Comparison of ENCODE assay signal across 8 cellular contexts in the genomic region with DNA sequence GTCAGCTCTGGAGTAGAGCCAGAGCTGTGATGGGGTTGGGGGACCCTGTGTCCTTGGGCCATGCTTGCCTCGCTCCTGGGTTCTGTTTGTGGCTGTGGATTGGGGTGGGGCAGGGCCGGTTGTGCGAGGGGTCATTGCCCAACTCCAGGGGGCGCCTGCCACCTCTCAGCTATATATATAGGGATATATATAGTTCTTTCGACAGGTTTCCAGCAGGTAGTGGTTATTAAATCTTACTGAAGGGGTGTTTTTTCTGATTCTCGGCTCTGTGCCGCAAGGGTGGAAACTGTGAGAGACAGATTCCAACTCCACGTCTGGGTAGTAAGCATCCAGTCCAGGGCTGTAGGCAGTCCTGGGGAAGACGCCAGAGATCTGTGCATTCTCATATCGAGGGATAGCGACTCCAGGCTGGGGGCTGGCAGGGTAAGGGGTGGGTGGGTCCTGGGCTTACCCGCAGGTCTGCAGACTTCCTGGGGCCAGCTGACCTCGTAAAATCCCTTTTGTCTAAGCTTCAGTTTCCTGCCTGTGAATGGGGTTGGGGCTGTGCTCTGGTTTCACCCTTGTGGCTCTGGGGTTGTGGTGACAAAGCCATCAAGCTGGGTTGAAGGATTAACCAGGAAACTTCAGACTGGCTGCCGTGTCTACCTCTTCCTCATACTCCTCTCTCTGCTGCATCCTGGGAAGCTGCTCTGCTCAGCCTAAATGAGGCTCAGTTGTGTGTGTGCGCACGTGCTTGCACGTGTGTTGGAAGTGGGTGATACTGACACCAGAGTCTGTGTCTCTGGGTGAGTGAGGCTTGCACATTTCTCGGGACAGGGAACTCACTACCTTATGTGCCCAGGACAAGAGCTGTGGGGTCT. TPM values are rescaled to one million over a fixed set of nuclear protein-coding genes. Genes with fewer than 3 reads are reported as not detected.
DNase-seq lines count a peak whose midpoint lies in the region; ATAC-seq, FAIRE-seq and TF ChIP-seq lines count a peak whose summit lies in the region.
"Not testable (repeated sequence)": the region's sequence is repeated elsewhere in the genome, so short reads cannot be mapped to it uniquely, and the experiment has no call there.

No MANE protein-coding gene starts in this region.

- H2BK120ac ChIP-seq in mesendoderm (ENCODE audit: low read depth, low read length), result not testable (repeated sequence)

- FAIRE-seq in endothelial cell of umbilical vein (lab: Jason Lieb, UNC), result peak; percentile 63

- peaks cover 47% of the 10 kb centered on the region for H3K4me1 ChIP-seq in BLaER1
- not testable (repeated sequence) for H3K4me1 ChIP-seq in endothelial cell of umbilical vein (ENCODE audit: control insufficient read depth, extremely low read depth, insufficient read depth, low read length); mesendoderm (ENCODE audit: control insufficient read depth, low read depth, low read length)
- peaks cover 5 to 55% (median 30%) of the 10 kb centered on the region in 6 donors for H3K4me1 ChIP-seq in spleen

- not testable (repeated sequence) for H3K9ac ChIP-seq in BLaER1; endothelial cell of umbilical vein (replicated peaks; ENCODE audit: extremely low read depth, insufficient read depth, low read length)
- peak overlapping the region; percentile 4 for H3K9ac ChIP-seq in mesendoderm (ENCODE audit: low read length)

- DNase-seq in MV-4-11 (lab: John Stamatoyannopoulos, UW), result peak; percentile 91
- DNase-seq in activated T-helper 1 cell treated with anti-CD3 and anti-CD28 coated beads, Interleukin-12 subunit alpha, Interleukin-12 subunit beta, Interleukin-2, Interleukin-4 antibody, amounts not matched to agents 30 ng/mL and 10 ng/mL and 1 ng/mL, durations not matched to agents 14 hours and 24 hours and 36 hours (ENCODE audit: low spot score); endothelial cell of umbilical vein (ENCODE audit: low read depth, low spot score): not testable (repeated sequence)
- DNase-seq in mesendoderm, result peak; percentile 57
- DNase-seq in spleen, result peak; percentile 68

- not testable (repeated sequence) for H4K5ac ChIP-seq in mesendoderm (ENCODE audit: low read length)

- dilution Hi-C loops in endothelial cell of umbilical vein (cut with MboI; ENCODE audit: extremely low pct_ligation_motif_present, low sequenced_read_pairs), result not testable (repeated sequence)

- peak overlapping the region; percentile 76 for H3K56ac ChIP-seq in mesendoderm (ENCODE audit: low read length)

- not testable (repeated sequence) for H2BK5ac ChIP-seq in mesendoderm (ENCODE audit: low read length)

- H2AK5ac ChIP-seq in mesendoderm (ENCODE audit: low read length), result not testable (repeated sequence)

- H3K27ac Mint-ChIP-seq in activated T-helper 1 cell treated with anti-CD3 and anti-CD28 coated beads, Interleukin-12 subunit alpha, Interleukin-12 subunit beta, Interleukin-2, Interleukin-4 antibody, amounts not matched to agents 30 ng/mL and 10 ng/mL and 1 ng/mL, durations not matched to agents 14 hours and 24 hours and 36 hours, result peak overlapping the region; percentile 77

- not testable (repeated sequence) for H3K9me3 ChIP-seq in BLaER1; endothelial cell of umbilical vein (replicated peaks; ENCODE audit: control insufficient read depth, insufficient read depth, low read length); spleen

- peak overlapping the region; percentile 58 for H3K4me3 Mint-ChIP-seq in activated T-helper 1 cell treated with anti-CD3 and anti-CD28 coated beads, Interleukin-12 subunit alpha, Interleukin-12 subunit beta, Interleukin-2, Interleukin-4 antibody, amounts not matched to agents 30 ng/mL and 10 ng/mL and 1 ng/mL, durations not matched to agents 14 hours and 24 hours and 36 hours

- CTCF ChIA-PET in endothelial cell of umbilical vein (lab: Charles Lee), result not testable (repeated sequence)

- not testable (repeated sequence) for H2BK15ac ChIP-seq in mesendoderm (replicated peaks; ENCODE audit: low read depth)

- not testable (repeated sequence) for H4K8ac ChIP-seq in mesendoderm (ENCODE audit: low read depth, low read length)

- not testable (repeated sequence) for H3K27ac ChIP-seq in BLaER1; endothelial cell of umbilical vein (ENCODE audit: insufficient read depth, low read depth, low read length)
- H3K27ac ChIP-seq in mesendoderm (ENCODE audit: low read depth, low read length) (peak overlapping the region; percentile 44), spleen (peak overlapping the region in 3 of 8 donors; percentile 42 to 77 (median 74))

- ATAC-seq in GM18511 (IDR thresholded peaks at IDR 0.05; ENCODE audit: unreplicated experiment) (peak; percentile 47), SK-N-SH treated with all-trans-retinoic acid at 6 μM for 48 hours (peak; percentile 50)

- not testable (repeated sequence) for H3K27me3 Mint-ChIP-seq in activated T-helper 1 cell treated with anti-CD3 and anti-CD28 coated beads, Interleukin-12 subunit alpha, Interleukin-12 subunit beta, Interleukin-2, Interleukin-4 antibody, amounts not matched to agents 30 ng/mL and 10 ng/mL and 1 ng/mL, durations not matched to agents 14 hours and 24 hours and 36 hours (ENCODE audit: insufficient read depth)

- peak overlapping the region; percentile 34 for H2AFZ ChIP-seq in endothelial cell of umbilical vein (ENCODE audit: low read depth, low read length)

- not testable (repeated sequence) for TF ChIP-seq POLR2A in endothelial cell of umbilical vein (IDR thresholded peaks at IDR 0.05; ENCODE audit: low read depth, low read length); spleen (IDR thresholded peaks at IDR 0.05)

- H3K36me3 Mint-ChIP-seq in activated T-helper 1 cell treated with anti-CD3 and anti-CD28 coated beads, Interleukin-12 subunit alpha, Interleukin-12 subunit beta, Interleukin-2, Interleukin-4 antibody, amounts not matched to agents 30 ng/mL and 10 ng/mL and 1 ng/mL, durations not matched to agents 14 hours and 24 hours and 36 hours (ENCODE audit: low read depth), result not testable (repeated sequence)

- H3K79me2 ChIP-seq in endothelial cell of umbilical vein (ENCODE audit: control insufficient read depth, insufficient read depth, low read length); mesendoderm (ENCODE audit: control insufficient read depth, insufficient read depth, low read length): not testable (repeated sequence)

- H4K20me1 ChIP-seq in BLaER1; endothelial cell of umbilical vein (replicated peaks; ENCODE audit: control insufficient read depth, extremely low read depth, insufficient read depth, low read length): not testable (repeated sequence)

- not testable (repeated sequence) for BruUV-seq in endothelial cell of umbilical vein (replicated peaks; lab: Mats Ljungman, UMichigan)

- H3K18ac ChIP-seq in mesendoderm (ENCODE audit: low read length), result not testable (repeated sequence)

- WGBS in mesendoderm (ENCODE audit: extremely low coverage, insufficient coverage, low lambda C conversion rate), result no CpG with 5 or more reads among the region's 18 CpGs
- WGBS in spleen, 5 donors, result 14 to 18% (median 15%) methylated on average over 13 to 18 of the region's 18 CpGs

- H3K27me3 ChIP-seq in BLaER1; endothelial cell of umbilical vein (ENCODE audit: control insufficient read depth in 2 of 2, insufficient read depth in 2 of 2, low read length in 2 of 2); mesendoderm (ENCODE audit: insufficient read depth, low read length, poor library complexity); spleen (replicated peaks in 1 of 7): not testable (repeated sequence)

- H3K36me3 ChIP-seq in BLaER1; endothelial cell of umbilical vein (ENCODE audit: control insufficient read depth in 2 of 2, extremely low read depth in 1 of 2, insufficient read depth in 2 of 2, low read length in 2 of 2); mesendoderm (ENCODE audit: control insufficient read depth, insufficient read depth, low read length); spleen: not testable (repeated sequence)

- not testable (repeated sequence) for H3K9me3 Mint-ChIP-seq in activated T-helper 1 cell treated with anti-CD3 and anti-CD28 coated beads, Interleukin-12 subunit alpha, Interleukin-12 subunit beta, Interleukin-2, Interleukin-4 antibody, amounts not matched to agents 30 ng/mL and 10 ng/mL and 1 ng/mL, durations not matched to agents 14 hours and 24 hours and 36 hours

- H3K9me1 ChIP-seq in endothelial cell of umbilical vein (replicated peaks; ENCODE audit: control insufficient read depth, extremely low read depth, insufficient read depth, low read length), result not testable (repeated sequence)

- peak overlapping the region; percentile 60 for H3K4me2 ChIP-seq in BLaER1
- H3K4me2 ChIP-seq in endothelial cell of umbilical vein (ENCODE audit: insufficient read depth, low read length); mesendoderm (ENCODE audit: low read length): not testable (repeated sequence)

- peaks cover 45% of the 10 kb centered on the region for H3K4me1 Mint-ChIP-seq in activated T-helper 1 cell treated with anti-CD3 and anti-CD28 coated beads, Interleukin-12 subunit alpha, Interleukin-12 subunit beta, Interleukin-2, Interleukin-4 antibody, amounts not matched to agents 30 ng/mL and 10 ng/mL and 1 ng/mL, durations not matched to agents 14 hours and 24 hours and 36 hours (ENCODE audit: low read depth)

- H3K23ac ChIP-seq in mesendoderm (ENCODE audit: low read length), result not testable (repeated sequence)

- peak in 1 of 2 donors; percentile 16 for TF ChIP-seq CTCF in endothelial cell of umbilical vein (IDR thresholded peaks at IDR 0.05; ENCODE audit: extremely low read depth in 1 of 2, insufficient read depth in 1 of 2, low read depth in 1 of 2, low read length in 2 of 2)
- TF ChIP-seq CTCF in spleen (IDR thresholded peaks at IDR 0.05 in 8 of 11, conservative IDR thresholded peaks at IDR 0.05 in 3 of 11), result not testable (repeated sequence)

- H3K4ac ChIP-seq in mesendoderm (ENCODE audit: low read depth, low read length), result not testable (repeated sequence)

- intact Hi-C loops in activated T-helper 1 cell treated with anti-CD3 and anti-CD28 coated beads, Interleukin-12 subunit alpha, Interleukin-12 subunit beta, Interleukin-2, Interleukin-4 antibody, amounts not matched to agents 30 ng/mL and 10 ng/mL and 1 ng/mL, durations not matched to agents 14 hours and 24 hours and 36 hours (cut with micrococcal nuclease); endothelial cell of umbilical vein (cut with micrococcal nuclease); spleen (cut with DNase I; ENCODE audit: low total_unique reads): not testable (repeated sequence)

- POLR2A ChIA-PET in endothelial cell of umbilical vein (lab: Charles Lee), result not testable (repeated sequence)

- not testable (repeated sequence) for H3K79me1 ChIP-seq in mesendoderm (ENCODE audit: low read length)

- not testable (repeated sequence) for H3K4me3 ChIP-seq in BLaER1; endothelial cell of umbilical vein (replicated peaks in 1 of 3; ENCODE audit: insufficient read depth in 1 of 3, low read depth in 1 of 3, low read length in 3 of 3); mesendoderm (ENCODE audit: low read length)
- H3K4me3 ChIP-seq in spleen, result peak overlapping the region in 1 of 8 donors; percentile 39

RNA-seq across cellular contexts. Expression of gene GGT1, which starts 1.0 kb away (rescaled TPM):
- total RNA-seq in activated T-helper 1 cell treated with anti-CD3 and anti-CD28 coated beads, Interleukin-12 subunit alpha, Interleukin-12 subunit beta, Interleukin-2, Interleukin-4 antibody, amounts not matched to agents 30 ng/mL and 10 ng/mL and 1 ng/mL, durations not matched to agents 14 hours and 24 hours and 36 hours, result 52.6 and 61.0 TPM in 2 replicates
- total RNA-seq in endothelial cell of umbilical vein (1.5 and 1.8 TPM in 2 replicates), spleen (10 to 100 TPM; 11.3 to 22.9 (median 18.4) TPM)
- polyA plus RNA-seq in endothelial cell of umbilical vein (1.2 and 2.0 TPM in 2 replicates), spleen (10 to 100 TPM; 10.9 to 27.2 (median 15.1) TPM)
- 0.54 and 0.79 TPM in 2 replicates for polyA plus RNA-seq in endothelial cell of umbilical vein (2011; cell fraction: cytosol; rRNA removed)
- 3.7 and 3.9 TPM in 2 replicates for polyA plus RNA-seq in endothelial cell of umbilical vein (2011; cell fraction: nucleus; rRNA removed)
- polyA plus RNA-seq in endothelial cell of umbilical vein (2012), result 2.2 and 4.7 TPM in 2 replicates
- polyA minus RNA-seq in endothelial cell of umbilical vein, result 0.53 TPM in 1 of 2 replicates, not detected in the other
- 5.0 TPM for polyA minus RNA-seq in endothelial cell of umbilical vein (2011; cell fraction: cytosol; rRNA and poly(A)+ RNA removed)
- polyA minus RNA-seq in endothelial cell of umbilical vein (2011; cell fraction: nucleus; rRNA and poly(A)+ RNA removed), result 0.87 and 1.3 TPM in 2 replicates
- polyA plus RNA-seq in mesendoderm (2013, experiment 1 of 2), result 9.2 TPM
- polyA plus RNA-seq in mesendoderm (2013, experiment 2 of 2), result 8.9 TPM

RNA-seq across cellular contexts. Expression of gene LRRC75B, which starts 11.1 kb away (rescaled TPM):
- total RNA-seq in activated T-helper 1 cell treated with anti-CD3 and anti-CD28 coated beads, Interleukin-12 subunit alpha, Interleukin-12 subunit beta, Interleukin-2, Interleukin-4 antibody, amounts not matched to agents 30 ng/mL and 10 ng/mL and 1 ng/mL, durations not matched to agents 14 hours and 24 hours and 36 hours, result 2.4 and 2.8 TPM in 2 replicates
- total RNA-seq in endothelial cell of umbilical vein (6.4 and 8.9 TPM in 2 replicates), spleen (1 to 10 TPM; 2.9 to 6.6 (median 5.3) TPM)
- polyA plus RNA-seq in endothelial cell of umbilical vein (15.0 and 22.0 TPM in 2 replicates), spleen (1 to 10 TPM; 3.4 to 6.7 (median 6.4) TPM)
- 4.8 and 7.4 TPM in 2 replicates for polyA plus RNA-seq in endothelial cell of umbilical vein (2011; cell fraction: cytosol; rRNA removed)
- polyA plus RNA-seq in endothelial cell of umbilical vein (2011; cell fraction: nucleus; rRNA removed), result 40.6 and 49.8 TPM in 2 replicates
- polyA plus RNA-seq in endothelial cell of umbilical vein (2012), result 5.6 and 8.6 TPM in 2 replicates
- polyA minus RNA-seq in endothelial cell of umbilical vein, result 2.8 and 6.0 TPM in 2 replicates
- not detected for polyA minus RNA-seq in endothelial cell of umbilical vein (2011; cell fraction: cytosol; rRNA and poly(A)+ RNA removed)
- polyA minus RNA-seq in endothelial cell of umbilical vein (2011; cell fraction: nucleus; rRNA and poly(A)+ RNA removed), result 3.8 and 5.8 TPM in 2 replicates
- polyA plus RNA-seq in mesendoderm (2013, experiment 1 of 2), result 4.3 TPM
- 4.5 TPM for polyA plus RNA-seq in mesendoderm (2013, experiment 2 of 2)

RNA-seq across cellular contexts. Expression of gene SNRPD3, which starts 48.2 kb away (rescaled TPM):
- 155 and 158 TPM in 2 replicates for total RNA-seq in activated T-helper 1 cell treated with anti-CD3 and anti-CD28 coated beads, Interleukin-12 subunit alpha, Interleukin-12 subunit beta, Interleukin-2, Interleukin-4 antibody, amounts not matched to agents 30 ng/mL and 10 ng/mL and 1 ng/mL, durations not matched to agents 14 hours and 24 hours and 36 hours
- total RNA-seq in endothelial cell of umbilical vein (113 and 121 TPM in 2 replicates), spleen (100 to 1,000 TPM in 2 of 7 donors, 10 to 100 TPM in 5; 52.0 to 142 (median 66.3) TPM)
- polyA plus RNA-seq in endothelial cell of umbilical vein (231 and 253 TPM in 2 replicates), spleen (100 to 1,000 TPM in 2 of 3 donors, 10 to 100 TPM in 1; 89.8 to 113 (median 113) TPM)
- 251 and 404 TPM in 2 replicates for polyA plus RNA-seq in endothelial cell of umbilical vein (2011; cell fraction: cytosol; rRNA removed)
- polyA plus RNA-seq in endothelial cell of umbilical vein (2011; cell fraction: nucleus; rRNA removed), result 113 and 131 TPM in 2 replicates
- 185 and 245 TPM in 2 replicates for polyA plus RNA-seq in endothelial cell of umbilical vein (2012)
- 332 and 339 TPM in 2 replicates for polyA minus RNA-seq in endothelial cell of umbilical vein
- polyA minus RNA-seq in endothelial cell of umbilical vein (2011; cell fraction: cytosol; rRNA and poly(A)+ RNA removed), result 86.9 TPM
- polyA minus RNA-seq in endothelial cell of umbilical vein (2011; cell fraction: nucleus; rRNA and poly(A)+ RNA removed), result 56.2 and 67.4 TPM in 2 replicates
- 174 TPM for polyA plus RNA-seq in mesendoderm (2013, experiment 1 of 2)
- 173 TPM for polyA plus RNA-seq in mesendoderm (2013, experiment 2 of 2)

RNA-seq across cellular contexts. Expression of gene GUCD1, which starts 49.1 kb away (rescaled TPM):
- 117 and 123 TPM in 2 replicates for total RNA-seq in activated T-helper 1 cell treated with anti-CD3 and anti-CD28 coated beads, Interleukin-12 subunit alpha, Interleukin-12 subunit beta, Interleukin-2, Interleukin-4 antibody, amounts not matched to agents 30 ng/mL and 10 ng/mL and 1 ng/mL, durations not matched to agents 14 hours and 24 hours and 36 hours
- total RNA-seq in endothelial cell of umbilical vein (116 and 129 TPM in 2 replicates), spleen (100 to 1,000 TPM in 5 of 7 donors, 10 to 100 TPM in 2; 85.4 to 162 (median 112) TPM)
- polyA plus RNA-seq in endothelial cell of umbilical vein (138 and 164 TPM in 2 replicates), spleen (100 to 1,000 TPM in 2 of 3 donors, 10 to 100 TPM in 1; 82.6 to 108 (median 105) TPM)
- polyA plus RNA-seq in endothelial cell of umbilical vein (2011; cell fraction: cytosol; rRNA removed), result 133 and 145 TPM in 2 replicates
- 86.5 and 91.9 TPM in 2 replicates for polyA plus RNA-seq in endothelial cell of umbilical vein (2011; cell fraction: nucleus; rRNA removed)
- 69.4 and 80.6 TPM in 2 replicates for polyA plus RNA-seq in endothelial cell of umbilical vein (2012)
- 190 and 209 TPM in 2 replicates for polyA minus RNA-seq in endothelial cell of umbilical vein
- polyA minus RNA-seq in endothelial cell of umbilical vein (2011; cell fraction: cytosol; rRNA and poly(A)+ RNA removed), result 70.1 TPM
- polyA minus RNA-seq in endothelial cell of umbilical vein (2011; cell fraction: nucleus; rRNA and poly(A)+ RNA removed), result 51.1 and 52.3 TPM in 2 replicates
- 55.2 TPM for polyA plus RNA-seq in mesendoderm (2013, experiment 1 of 2)
- polyA plus RNA-seq in mesendoderm (2013, experiment 2 of 2), result 52.5 TPM
